1 cellular context compared by ENCODE assay signal in the genomic region with DNA sequence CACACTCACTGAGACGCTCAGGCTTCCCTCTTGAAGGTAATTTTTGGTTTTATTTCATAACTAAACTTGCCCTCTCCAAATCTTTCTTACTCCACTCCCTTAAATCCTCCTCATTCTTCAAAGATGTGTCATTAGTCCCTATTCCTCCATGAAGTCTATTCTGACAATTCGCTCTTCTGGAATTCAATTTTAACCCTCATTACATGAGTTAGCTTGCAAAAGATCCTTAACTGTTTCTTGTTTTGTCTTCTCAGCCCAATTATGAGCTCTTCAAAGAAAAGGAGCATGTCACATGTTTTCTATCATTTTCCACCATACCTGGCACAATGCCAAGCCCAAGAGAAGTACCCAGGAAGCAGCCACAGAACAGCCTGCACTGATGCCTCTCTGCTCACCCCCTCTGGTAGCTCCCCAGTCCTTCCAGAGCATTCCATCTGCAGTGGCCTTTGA.
TF ChIP-seq lines count a peak whose summit lies in the region.

No MANE protein-coding gene starts in this region.

TF ChIP-seq in H1, 55 proteins besides CTCF, POLR2A, EP300 and RAD21:
- no peak for TF ChIP-seq HDAC6 (IDR thresholded peaks at IDR 0.05; ENCODE audit: low read depth, low read length)
